Comparison of ENCODE assay signal across 28 cellular contexts in the genomic region with DNA sequence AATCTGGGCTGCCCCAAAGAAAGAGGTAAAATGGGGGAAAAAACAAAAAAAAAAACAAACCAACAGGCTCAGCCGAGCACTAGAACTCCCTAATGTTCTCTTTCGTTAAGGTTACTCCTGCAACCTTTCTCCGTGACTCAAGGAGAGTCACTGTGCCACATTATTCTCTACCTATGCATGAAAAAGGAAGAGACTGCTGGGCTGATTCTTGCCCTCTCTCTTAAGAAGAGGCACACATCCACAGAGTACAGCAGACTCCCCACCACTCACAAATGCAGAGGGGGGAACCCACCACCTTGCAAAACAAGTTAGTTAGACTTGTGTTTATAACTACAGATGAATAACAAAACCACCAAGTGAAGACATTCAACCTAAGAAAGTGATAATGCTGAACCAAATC.
"Had no signal": no experiment of that assay in that cellular context is flagged by ENCODE, and none has a peak within 500 bp of the region (broad histone marks: within the 10 kb centered on the region; RNA-seq: fewer than 3 reads in every experiment).

No MANE protein-coding gene starts in this region.

- DNase-seq: activated CD4-positive, alpha-beta memory T cell treated with anti-CD3 and anti-CD28 coated beads, Interleukin-2, amount 10 ng/mL, durations not matched to agents 7 days and 5 days; activated CD4-positive, alpha-beta T cell treated with anti-CD3 and anti-CD28 coated beads for 1 hour; activated CD4-positive, alpha-beta T cell treated with anti-CD3 and anti-CD28 coated beads for 4 hours; activated CD4-positive, alpha-beta T cell treated with anti-CD3 and anti-CD28 coated beads, Interleukin-2, amount 10 ng/mL, durations not matched to agents 7 days and 5 days; activated CD4-positive, alpha-beta T cell treated with anti-CD3 and anti-CD28 coated beads, Interleukin-2, amount 50 U/mL, for 4 hours; activated CD8-positive, alpha-beta memory T cell treated with anti-CD3 and anti-CD28 coated beads, Interleukin-2, amount 50 U/mL, for 48 hours; activated gamma-delta T cell; activated naive CD4-positive, alpha-beta T cell; activated naive CD4-positive, alpha-beta T cell treated with anti-CD3 and anti-CD28 coated beads, Interleukin-2, amount 10 ng/mL, durations not matched to agents 7 days and 5 days; activated naive CD8-positive, alpha-beta T cell treated with anti-CD3 and anti-CD28 coated beads, Interleukin-2, amount 10 ng/mL, durations not matched to agents 7 days and 5 days; activated T-cell treated with anti-CD3 and anti-CD28 coated beads for 4 hours; activated T-cell treated with anti-CD3 and anti-CD28 coated beads, Interleukin-2, amount 50 U/mL, for 24 hours; activated T-cell treated with anti-CD3 and anti-CD28 coated beads, Interleukin-2, amount 50 U/mL, for 72 hours; central memory CD4-positive, alpha-beta T cell; cerebellar nuclear complex; colonic mucosa; effector memory CD4-positive, alpha-beta T cell; endodermal cell; foreskin fibroblast; glutamatergic neuron; heart left ventricle; T-helper 2 cell had no signal

- H3K4me1 Mint-ChIP-seq: activated CD4-positive, alpha-beta memory T cell treated with anti-CD3 and anti-CD28 coated beads, Interleukin-2, amount 10 ng/mL, durations not matched to agents 7 days and 5 days; activated CD4-positive, alpha-beta T cell treated with anti-CD3 and anti-CD28 coated beads, Interleukin-2, amount 10 ng/mL, durations not matched to agents 7 days and 5 days; activated naive CD4-positive, alpha-beta T cell treated with anti-CD3 and anti-CD28 coated beads, Interleukin-2, amount 10 ng/mL, durations not matched to agents 7 days and 5 days; activated naive CD8-positive, alpha-beta T cell treated with anti-CD3 and anti-CD28 coated beads, Interleukin-2, amount 10 ng/mL, durations not matched to agents 7 days and 5 days; brain; endodermal cell had no signal

- H3K36me3 ChIP-seq: cardiac muscle cell, colonic mucosa had no signal

- H3K9me3 Mint-ChIP-seq: activated CD4-positive, alpha-beta memory T cell treated with anti-CD3 and anti-CD28 coated beads, Interleukin-2, amount 10 ng/mL, durations not matched to agents 7 days and 5 days; activated naive CD4-positive, alpha-beta T cell treated with anti-CD3 and anti-CD28 coated beads, Interleukin-2, amount 10 ng/mL, durations not matched to agents 7 days and 5 days; activated naive CD4-positive, alpha-beta T cell treated with anti-CD3 and anti-CD28 coated beads, Interleukin-2, amount 50 U/mL, for 72 hours; activated naive CD8-positive, alpha-beta T cell treated with anti-CD3 and anti-CD28 coated beads, Interleukin-2, amount 10 ng/mL, durations not matched to agents 7 days and 5 days; activated T-cell treated with anti-CD3 and anti-CD28 coated beads, Interleukin-2, amount 50 U/mL, for 72 hours had no signal

- H3K4me3 ChIP-seq: ascending aorta, breast epithelium, cardiac muscle cell, colonic mucosa, heart left ventricle had no signal

- H3K27me3 ChIP-seq: ascending aorta, breast epithelium, cardiac muscle cell, colonic mucosa, heart left ventricle had no signal

- H3K4me1 ChIP-seq: ascending aorta, breast epithelium, colonic mucosa, heart left ventricle had no signal

- ATAC-seq: activated naive CD4-positive, alpha-beta T cell treated with anti-CD3 and anti-CD28 coated beads, Interleukin-2, amount 50 U/mL, for 72 hours; activated T-cell treated with anti-CD3 and anti-CD28 coated beads, Interleukin-2, amount 50 U/mL, for 72 hours; esophagus mucosa; heart left ventricle had no signal

- H3K4me3 Mint-ChIP-seq: activated CD4-positive, alpha-beta memory T cell treated with anti-CD3 and anti-CD28 coated beads, Interleukin-2, amount 10 ng/mL, durations not matched to agents 7 days and 5 days; activated CD4-positive, alpha-beta T cell treated with anti-CD3 and anti-CD28 coated beads, Interleukin-2, amount 10 ng/mL, durations not matched to agents 7 days and 5 days; activated naive CD4-positive, alpha-beta T cell treated with anti-CD3 and anti-CD28 coated beads, Interleukin-2, amount 10 ng/mL, durations not matched to agents 7 days and 5 days; activated naive CD8-positive, alpha-beta T cell treated with anti-CD3 and anti-CD28 coated beads, Interleukin-2, amount 10 ng/mL, durations not matched to agents 7 days and 5 days; activated T-cell treated with anti-CD3 and anti-CD28 coated beads, Interleukin-2, amount 50 U/mL, for 24 hours; activated T-cell treated with anti-CD3 and anti-CD28 coated beads, Interleukin-2, amount 50 U/mL, for 72 hours; brain; endodermal cell had no signal

- H3K27ac ChIP-seq: ascending aorta, breast epithelium, cardiac muscle cell, colonic mucosa, heart left ventricle had no signal

- H3K27me3 Mint-ChIP-seq: activated CD4-positive, alpha-beta memory T cell treated with anti-CD3 and anti-CD28 coated beads, Interleukin-2, amount 10 ng/mL, durations not matched to agents 7 days and 5 days; activated CD4-positive, alpha-beta T cell treated with anti-CD3 and anti-CD28 coated beads, Interleukin-2, amount 10 ng/mL, durations not matched to agents 7 days and 5 days; activated naive CD4-positive, alpha-beta T cell treated with anti-CD3 and anti-CD28 coated beads, Interleukin-2, amount 10 ng/mL, durations not matched to agents 7 days and 5 days; activated naive CD8-positive, alpha-beta T cell treated with anti-CD3 and anti-CD28 coated beads, Interleukin-2, amount 10 ng/mL, durations not matched to agents 7 days and 5 days; activated T-cell treated with anti-CD3 and anti-CD28 coated beads, Interleukin-2, amount 50 U/mL, for 24 hours had no signal

- H3K9me3 ChIP-seq: colonic mucosa had no signal

- H3K27ac Mint-ChIP-seq: activated CD4-positive, alpha-beta memory T cell treated with anti-CD3 and anti-CD28 coated beads, Interleukin-2, amount 10 ng/mL, durations not matched to agents 7 days and 5 days; activated CD4-positive, alpha-beta T cell treated with anti-CD3 and anti-CD28 coated beads, Interleukin-2, amount 10 ng/mL, durations not matched to agents 7 days and 5 days; activated naive CD4-positive, alpha-beta T cell treated with anti-CD3 and anti-CD28 coated beads, Interleukin-2, amount 10 ng/mL, durations not matched to agents 7 days and 5 days; activated naive CD4-positive, alpha-beta T cell treated with anti-CD3 and anti-CD28 coated beads, Interleukin-2, amount 50 U/mL, for 72 hours; activated naive CD8-positive, alpha-beta T cell treated with anti-CD3 and anti-CD28 coated beads, Interleukin-2, amount 10 ng/mL, durations not matched to agents 7 days and 5 days; activated T-cell treated with anti-CD3 and anti-CD28 coated beads, Interleukin-2, amount 50 U/mL, for 24 hours; brain; endodermal cell had no signal
